ENCODE assay signal across 21 cellular contexts in the genomic region with DNA sequence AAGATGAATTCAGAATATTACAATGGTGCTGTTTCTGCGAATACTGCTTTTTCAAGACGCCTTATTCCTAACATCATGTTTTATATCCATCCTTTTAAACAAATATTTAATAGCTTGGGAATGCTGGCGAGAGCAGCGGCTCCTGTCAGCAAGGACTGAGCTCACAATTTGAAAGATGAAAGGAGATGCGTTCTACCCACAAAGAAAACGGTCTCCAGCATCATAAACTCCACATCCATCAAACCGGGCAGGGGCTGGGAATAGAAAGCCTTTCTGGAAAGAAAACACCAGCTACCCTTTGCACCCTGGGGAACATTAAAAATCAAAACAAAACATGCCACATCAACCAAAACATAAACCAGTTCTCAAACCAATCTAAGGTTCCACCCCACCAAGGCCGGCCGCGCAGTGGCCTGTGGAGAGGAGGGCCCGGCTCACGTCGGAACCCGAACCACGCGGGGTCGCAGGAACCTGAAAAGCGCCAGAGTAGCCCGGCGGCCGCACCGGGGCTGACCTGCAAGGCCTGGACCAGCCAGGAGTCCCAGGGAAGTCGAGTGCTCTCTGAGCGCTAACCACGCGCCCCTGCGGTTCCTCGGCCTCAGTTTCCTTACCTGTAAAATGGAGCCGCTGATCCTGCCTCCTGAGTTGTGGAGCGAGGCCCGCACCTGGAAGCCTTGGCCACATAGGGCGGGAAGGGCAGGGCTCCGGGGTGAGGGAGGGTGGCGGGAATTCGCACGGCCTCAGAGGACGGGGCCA. TPM values are rescaled to one million over a fixed set of nuclear protein-coding genes. Genes with fewer than 3 reads are reported as not detected.
DNase-seq lines count a peak whose midpoint lies in the region; ATAC-seq, FAIRE-seq and TF ChIP-seq lines count a peak whose summit lies in the region.
"Had no signal": no experiment of that assay in that cellular context is flagged by ENCODE, and none has a peak within 500 bp of the region (broad histone marks: within the 10 kb centered on the region; RNA-seq: fewer than 3 reads in every experiment).

No MANE protein-coding gene starts in this region.

- H3K56ac ChIP-seq in H1 (replicated peaks; ENCODE audit: insufficient read length, low read depth, low read length), result no peak overlapping the region

- H3K36me3 Mint-ChIP-seq in nephron (ENCODE audit: low read depth), result no peaks in the 10 kb centered on the region
- H3K36me3 Mint-ChIP-seq: CD4-positive, alpha-beta memory T cell had no signal

- H2AK5ac ChIP-seq in H1 (ENCODE audit: low read depth, low read length), result no peak overlapping the region

- no peaks in the 10 kb centered on the region for H4K20me1 ChIP-seq in H1 (replicated peaks in 1 of 2; ENCODE audit: control insufficient read depth in 1 of 2, insufficient read depth in 2 of 2, low read length in 2 of 2)
- H4K20me1 ChIP-seq: BLaER1 had no signal

- H3K9me3 ChIP-seq in H1 (ENCODE audit: insufficient read depth in 2 of 2, low read depth in 1 of 2, low read length in 1 of 2), result no peaks in the 10 kb centered on the region
- no peaks in the 10 kb centered on the region for H3K9me3 ChIP-seq in spleen
- H3K9me3 ChIP-seq: A549, BLaER1, Peyer's patch, SJSA1 had no signal

- POLR2A ChIA-PET in H1 (lab: Charles Lee; ENCODE audit: partially characterized antibody), result interaction anchor here (0.6 to 1.5 kb wide), 3 partner anchors 12 to 180 kb away, joined by 3 read pairs; no protein-coding TSS in a partner anchor

- H3K4me3 ChIP-seq in H1 (ENCODE audit: extremely low read depth in 1 of 4, insufficient read depth in 2 of 4, low read depth in 3 of 4, low read length in 4 of 4) (no peak overlapping the region), spleen (no peak overlapping the region)
- H3K4me3 ChIP-seq: A549, BLaER1, GM12878, Peyer's patch, SJSA1 had no signal

- peaks cover 0 to 5% (median 3%) of the 10 kb centered on the region in 4 experiments; a peak in 5 of 7 replicates for H3K4me1 ChIP-seq in H1 (replicated peaks in 1 of 4; ENCODE audit: control insufficient read depth in 3 of 4, insufficient read depth in 4 of 4, low read length in 3 of 4)
- H3K4me1 ChIP-seq in spleen, result no peaks in the 10 kb centered on the region
- H3K4me1 ChIP-seq: A549, Peyer's patch, SJSA1 had no signal

- H2BK15ac ChIP-seq in H1 (ENCODE audit: low read length), result no peak overlapping the region

- H3K36me3 ChIP-seq in H1 (ENCODE audit: control insufficient read depth in 2 of 4, insufficient read depth in 4 of 4, low read length in 3 of 4), result no peaks in the 10 kb centered on the region
- H3K36me3 ChIP-seq in spleen, result no peaks in the 10 kb centered on the region
- H3K36me3 ChIP-seq: BLaER1, Peyer's patch, SJSA1 had no signal

- no peaks in the 10 kb centered on the region for H3K79me2 ChIP-seq in H1 (ENCODE audit: control insufficient read depth in 1 of 2, insufficient read depth in 2 of 2, low read length in 2 of 2)

- H3K23ac ChIP-seq in H1 (ENCODE audit: insufficient read length), result no peak overlapping the region

- no peak for TF ChIP-seq POLR2A in H1 (IDR thresholded peaks at IDR 0.05; ENCODE audit: control extremely low read depth in 1 of 2, low read depth in 2 of 2, low read length in 2 of 2)
- TF ChIP-seq POLR2A in spleen (IDR thresholded peaks at IDR 0.05), result no peak

- peaks cover 2% of the 10 kb centered on the region for H3K27me3 Mint-ChIP-seq in nephron (ENCODE audit: low read depth)

- H3K14ac ChIP-seq in H1 (ENCODE audit: insufficient read length), result no peak overlapping the region

- FAIRE-seq in H1 (lab: Jason Lieb, UNC), result no peak
- FAIRE-seq: A549, GM12878, GM18507 had no signal

- TF ChIP-seq RAD21 in H1 (IDR thresholded peaks at IDR 0.05 in 1 of 2, conservative IDR thresholded peaks at IDR 0.05 in 1 of 2; ENCODE audit: low read depth in 2 of 2, low read length in 2 of 2), result no peak

- H3K23me2 ChIP-seq in H1 (ENCODE audit: low read depth, low read length), result no peaks in the 10 kb centered on the region

- no peak overlapping the region for H4K5ac ChIP-seq in H1 (ENCODE audit: insufficient read length, low read depth, low read length)

- H2BK20ac ChIP-seq in H1 (ENCODE audit: low read length), result no peak overlapping the region

- H3K4ac ChIP-seq in H1 (replicated peaks; ENCODE audit: insufficient read length, low read depth, low read length), result no peak overlapping the region

- TF ChIP-seq EP300 in H1 (IDR thresholded peaks at IDR 0.05; ENCODE audit: borderline replicate concordance in 1 of 2, low read depth in 2 of 2, low read length in 2 of 2), result no peak

- TF ChIP-seq CTCF in 22Rv1 (IDR thresholded peaks at IDR 0.05) (no peak), H1 (IDR thresholded peaks at IDR 0.05; ENCODE audit: control extremely low read depth in 1 of 3, insufficient read depth in 1 of 3, low read depth in 1 of 3, low read length in 3 of 3) (no peak), nephron (IDR thresholded peaks at IDR 0.05; ENCODE audit: unreplicated experiment in 3 of 3) (no peak), spleen (IDR thresholded peaks at IDR 0.05 in 8 of 11, conservative IDR thresholded peaks at IDR 0.05 in 3 of 11) (no peak)

- intact Hi-C loops in spleen (cut with DNase I; ENCODE audit: low total_unique reads), result no loop called here

- H3K4me2 ChIP-seq in H1 (ENCODE audit: insufficient read depth in 1 of 2, low read depth in 2 of 2, low read length in 2 of 2), result no peak overlapping the region
- H3K4me2 ChIP-seq: A549, BLaER1 had no signal

- 93% methylated on average over 26 of the region's 37 CpGs; no CpG with 5 or more reads in 1 of the 2 experiments for WGBS in H1 (ENCODE audit: extremely low coverage in 1 of 2, insufficient coverage in 1 of 2, insufficient read length in 1 of 2, insufficient replicate concordance in 2 of 2, low coverage in 1 of 2, low lambda C conversion rate in 2 of 2, missing lambda C conversion rate in 1 of 2), 2 experiments
- 90 to 93% (median 92%) methylated on average over 23 to 37 of the region's 37 CpGs for WGBS in spleen, 5 donors

- H2BK12ac ChIP-seq in H1 (ENCODE audit: low read depth, low read length), result no peak overlapping the region

- peak overlapping the region; percentile 63; the same call in 1 of the 2 replicates for H4K8ac ChIP-seq in H1 (ENCODE audit: extremely low read depth, insufficient read depth, low read length)

- H4K91ac ChIP-seq in H1 (replicated peaks; ENCODE audit: insufficient read length, low read length), result no peak overlapping the region

- no peak overlapping the region for H2BK120ac ChIP-seq in H1 (replicated peaks; ENCODE audit: low read depth, low read length)

- H3K18ac ChIP-seq in H1 (ENCODE audit: extremely low read depth, low read length), result no peak overlapping the region

- CTCF ChIA-PET in H1 (lab: Charles Lee; ENCODE audit: partially characterized antibody), result interaction anchor here (0.9 to 1.7 kb wide), 6 partner anchors 10 to 135 kb away, joined by 3 to 7 read pairs (median 4); a partner anchor contains a TSS

- DNase-seq in H1 (ENCODE audit: low read depth in 1 of 2, low spot score in 2 of 2) (no peak), spleen (peak; percentile 64), SW 1271 (lab: John Stamatoyannopoulos, UW) (no peak)
- DNase-seq: Calu3; CD4-positive, alpha-beta memory T cell; EL; GOT3; NCI-H1105 treated with DMSO at 0.1 percent for 48 hours; NCI-H1694; NCI-H2081 treated with DMSO at 0.1 percent for 48 hours had no signal

- H3K79me1 ChIP-seq in H1 (ENCODE audit: low read depth, low read length), result no peaks in the 10 kb centered on the region

- H3K9me3 Mint-ChIP-seq in nephron, result no peaks in the 10 kb centered on the region
- H3K9me3 Mint-ChIP-seq: CD4-positive, alpha-beta memory T cell had no signal

- H3K4me3 Mint-ChIP-seq in nephron, result no peak overlapping the region
- H3K4me3 Mint-ChIP-seq: CD4-positive, alpha-beta memory T cell had no signal

- ATAC-seq in GM19463 (IDR thresholded peaks at IDR 0.05; ENCODE audit: unreplicated experiment) (no peak), GM18861 (IDR thresholded peaks at IDR 0.05; ENCODE audit: unreplicated experiment) (no peak)
- ATAC-seq: GM12878 had no signal

- no peak overlapping the region for H2AFZ ChIP-seq in H1 (ENCODE audit: low read length)

- peaks cover 8% of the 10 kb centered on the region for H3K4me1 Mint-ChIP-seq in nephron
- H3K4me1 Mint-ChIP-seq: CD4-positive, alpha-beta memory T cell had no signal

- no peak overlapping the region for H2BK5ac ChIP-seq in H1 (ENCODE audit: low read depth, low read length)

- H3K9ac ChIP-seq in H1 (replicated peaks in 1 of 4; ENCODE audit: extremely low read depth in 1 of 4, low read depth in 3 of 4, low read length in 3 of 4), result no peak overlapping the region
- H3K9ac ChIP-seq: BLaER1 had no signal

- peak overlapping the region in 2 of 3 experiments; percentile 10 to 34 for H3K27ac Mint-ChIP-seq in nephron

- no peaks in the 10 kb centered on the region for H3K27me3 ChIP-seq in H1 (replicated peaks in 1 of 4; ENCODE audit: control insufficient read depth in 3 of 4, extremely low read depth in 1 of 4, insufficient read depth in 3 of 4, low read length in 3 of 4)
- peaks cover 0 to 9% (median 0%) of the 10 kb centered on the region in 7 donors for H3K27me3 ChIP-seq in spleen (replicated peaks in 1 of 7)
- H3K27me3 ChIP-seq: BLaER1, Peyer's patch, SJSA1 had no signal

- H3K27ac ChIP-seq in 22Rv1 (peak overlapping the region; percentile 13; the same call in 1 of the 2 replicates), H1 (ENCODE audit: low read depth, low read length) (no peak overlapping the region), spleen (no peak overlapping the region)
- H3K27ac ChIP-seq: A549, BLaER1, SJSA1 had no signal

TF ChIP-seq in H1, 55 proteins besides CTCF, POLR2A, EP300 and RAD21 (continues in another document):
- TF ChIP-seq KDM1A (IDR thresholded peaks at IDR 0.05; ENCODE audit: borderline replicate concordance, low read length), result peak; percentile 59; the same call in 1 of the 2 replicates

RNA-seq across cellular contexts. Expression of a gene that starts 0.6 kb away (rescaled TPM):
- total RNA-seq in H1 (2021; fragmentation: NEBNext Ultra II Directional; extraction: Animal tissue kit (Norgen Biotek cat#: 25700)), result 0.63 and 0.65 TPM in 2 replicates
- polyA plus RNA-seq in H1 (2011; rRNA removed), result 0.91 and 1.4 TPM in 2 replicates
- polyA plus RNA-seq in H1 (2011; cell fraction: cytosol; rRNA removed), result 0.36 TPM
- 0.73 TPM for polyA plus RNA-seq in H1 (2011; cell fraction: nucleus; rRNA removed)
- polyA plus RNA-seq in H1 (2012, experiment 1 of 2), result 0.51 to 0.81 TPM (median 0.59 TPM) in 4 replicates
- 0.21 TPM for polyA plus RNA-seq in H1 (2012, experiment 2 of 2)
- 0.53 TPM for polyA plus RNA-seq in H1 (2013, experiment 1 of 2)
- polyA plus RNA-seq in H1 (2013, experiment 2 of 2), result 0.57 TPM
- polyA minus RNA-seq in H1 (2011; rRNA and poly(A)+ RNA removed), result not detected in 2 replicates
- polyA minus RNA-seq in H1 (2011; cell fraction: cytosol; rRNA and poly(A)+ RNA removed), result not detected
- not detected for polyA minus RNA-seq in H1 (2011; cell fraction: nucleus; rRNA and poly(A)+ RNA removed)
- 10 to 100 TPM in 2 of 7 donors, 1 to 10 TPM in 4, not detected in 1; 3.8 to 27.4 (median 8.9) TPM for total RNA-seq in spleen
- polyA plus RNA-seq in spleen, result 1 to 10 TPM; 1.5 to 7.3 (median 4.2) TPM
- total RNA-seq: Calu3, GM12878, NCI-H460, Peyer's patch, SJSA1 had no signal
- polyA plus RNA-seq: CD4-positive, alpha-beta memory T cell had no signal
